ENCODE assay signal across 1 cellular context in the genomic region with DNA sequence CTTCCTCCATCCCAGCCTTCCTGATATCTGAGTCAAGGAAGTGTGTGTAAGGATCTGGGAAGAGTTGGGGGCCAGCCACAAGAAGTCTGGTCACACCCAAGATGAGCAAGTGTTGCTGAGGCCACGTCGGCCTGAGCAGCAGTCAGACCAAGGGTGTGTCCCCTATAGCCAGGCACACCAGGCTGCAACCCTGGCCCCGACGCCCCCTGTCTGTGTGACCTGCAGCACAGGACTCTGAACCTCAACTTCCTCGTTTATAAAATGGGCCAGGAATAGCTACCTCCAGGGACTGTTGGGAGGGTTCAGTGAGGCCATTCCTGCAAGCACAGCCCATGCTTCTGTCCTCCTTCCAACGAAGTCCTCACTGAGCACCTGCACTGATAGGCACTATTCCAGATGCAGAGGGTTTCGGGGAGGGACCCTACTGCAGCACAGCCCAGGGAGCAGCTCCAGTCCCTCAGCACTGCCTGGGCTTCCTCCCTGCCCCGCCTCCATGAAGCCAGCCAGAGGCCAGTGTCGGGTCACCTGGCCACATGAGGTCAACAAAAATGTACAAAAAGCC.
TF ChIP-seq lines count a peak whose summit lies in the region.

No MANE protein-coding gene starts in this region.

TF ChIP-seq in WTC11, 78 proteins besides CTCF, POLR2A, EP300 and RAD21 (continued from another document):
- TF ChIP-seq CDX4 (CRISPR knock-in tag; IDR thresholded peaks at IDR 0.05; ENCODE audit: borderline replicate concordance): no peak
- TF ChIP-seq NR3C1 (CRISPR knock-in tag; conservative IDR thresholded peaks at IDR 0.05; ENCODE audit: low read depth): no peak
- TF ChIP-seq STAT6 (CRISPR knock-in tag; conservative IDR thresholded peaks at IDR 0.05; ENCODE audit: low read depth): no peak
- TF ChIP-seq ZMAT4 (CRISPR knock-in tag; IDR thresholded peaks at IDR 0.05): no peak
- TF ChIP-seq, protein P1, sequence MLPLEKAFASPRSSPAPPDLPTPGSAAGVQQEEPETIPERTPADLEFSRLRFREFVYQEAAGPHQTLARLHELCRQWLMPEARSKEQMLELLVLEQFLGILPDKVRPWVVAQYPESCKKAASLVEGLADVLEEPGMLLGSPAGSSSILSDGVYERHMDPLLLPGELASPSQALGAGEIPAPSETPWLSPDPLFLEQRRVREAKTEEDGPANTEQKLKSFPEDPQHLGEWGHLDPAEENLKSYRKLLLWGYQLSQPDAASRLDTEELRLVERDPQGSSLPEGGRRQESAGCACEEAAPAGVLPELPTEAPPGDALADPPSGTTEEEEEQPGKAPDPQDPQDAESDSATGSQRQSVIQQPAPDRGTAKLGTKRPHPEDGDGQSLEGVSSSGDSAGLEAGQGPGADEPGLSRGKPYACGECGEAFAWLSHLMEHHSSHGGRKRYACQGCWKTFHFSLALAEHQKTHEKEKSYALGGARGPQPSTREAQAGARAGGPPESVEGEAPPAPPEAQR (CRISPR knock-in tag; IDR thresholded peaks at IDR 0.05): no peak
- TF ChIP-seq SP1 (CRISPR knock-in tag; conservative IDR thresholded peaks at IDR 0.05): no peak
- TF ChIP-seq ERG (CRISPR knock-in tag; IDR thresholded peaks at IDR 0.05): no peak
- TF ChIP-seq, protein P2, sequence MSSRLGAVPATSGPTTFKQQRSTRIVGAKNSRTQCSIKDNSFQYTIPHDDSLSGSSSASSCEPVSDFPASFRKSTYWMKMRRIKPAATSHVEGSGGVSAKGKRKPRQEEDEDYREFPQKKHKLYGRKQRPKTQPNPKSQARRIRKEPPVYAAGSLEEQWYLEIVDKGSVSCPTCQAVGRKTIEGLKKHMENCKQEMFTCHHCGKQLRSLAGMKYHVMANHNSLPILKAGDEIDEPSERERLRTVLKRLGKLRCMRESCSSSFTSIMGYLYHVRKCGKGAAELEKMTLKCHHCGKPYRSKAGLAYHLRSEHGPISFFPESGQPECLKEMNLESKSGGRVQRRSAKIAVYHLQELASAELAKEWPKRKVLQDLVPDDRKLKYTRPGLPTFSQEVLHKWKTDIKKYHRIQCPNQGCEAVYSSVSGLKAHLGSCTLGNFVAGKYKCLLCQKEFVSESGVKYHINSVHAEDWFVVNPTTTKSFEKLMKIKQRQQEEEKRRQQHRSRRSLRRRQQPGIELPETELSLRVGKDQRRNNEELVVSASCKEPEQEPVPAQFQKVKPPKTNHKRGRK (CRISPR knock-in tag; IDR thresholded peaks at IDR 0.05; ENCODE audit: borderline replicate concordance): no peak
- no peak for TF ChIP-seq USF1 (CRISPR knock-in tag; IDR thresholded peaks at IDR 0.05)
- TF ChIP-seq TEAD4 (CRISPR knock-in tag; IDR thresholded peaks at IDR 0.05): no peak
- TF ChIP-seq FOXJ3 (CRISPR knock-in tag; IDR thresholded peaks at IDR 0.05; ENCODE audit: borderline replicate concordance): no peak
